In genomic region chr14:50675597-50675996, GRCh38 we compare ENCODE assay signal across 1 cellular context.
TF ChIP-seq lines count a peak whose summit lies in the region.

No MANE protein-coding gene starts in this region.

TF ChIP-seq in GM23338, 12 proteins besides CTCF, POLR2A, EP300 and RAD21 (continued from another document):
- TF ChIP-seq ETS1 (IDR thresholded peaks at IDR 0.05) (no peak), STAT1 (IDR thresholded peaks at IDR 0.05; ENCODE audit: unreplicated experiment) (no peak), ZNF331 (CRISPR knock-in tag; IDR thresholded peaks at IDR 0.05; ENCODE audit: low read depth) (no peak), CREB1 (CRISPR knock-in tag; IDR thresholded peaks at IDR 0.05; ENCODE audit: low read depth) (no peak), NANOG (IDR thresholded peaks at IDR 0.05; ENCODE audit: borderline replicate concordance) (no peak)
TF ChIP-seq in GM23338: peak in this region for 0.
